Comparison of ENCODE assay signal across 1 cellular context in the genomic region with DNA sequence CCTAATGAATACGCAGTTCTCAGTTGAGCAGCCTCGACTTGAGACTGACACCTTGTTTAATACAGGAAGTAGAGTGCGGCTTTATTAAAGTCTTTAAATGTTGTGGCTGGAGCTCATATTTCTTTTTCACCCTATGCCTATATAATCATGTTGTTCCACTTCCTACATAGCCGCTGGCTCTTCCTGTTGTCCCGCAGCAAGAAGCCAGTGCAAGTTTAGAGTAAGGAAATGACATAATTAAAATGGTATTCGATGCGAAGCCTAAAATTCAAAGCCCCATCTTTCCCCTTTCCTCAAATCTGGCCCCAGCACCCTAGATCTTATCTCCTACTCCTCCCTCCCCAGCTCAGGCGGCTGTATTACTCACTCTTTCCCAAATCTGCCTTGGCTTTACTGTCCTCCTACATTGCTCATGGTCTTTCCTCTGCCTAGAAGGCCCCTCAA.
TF ChIP-seq lines count a peak whose summit lies in the region.

No MANE protein-coding gene starts in this region.

TF ChIP-seq in SK-N-SH, 30 proteins besides CTCF, POLR2A, EP300 and RAD21 (continued from another document):
- TF ChIP-seq SIN3A (IDR thresholded peaks at IDR 0.05; ENCODE audit: borderline replicate concordance, low read depth, low read length) (0 out of 2 replicates have a peak, but pooled peaks have one; percentile 28), MXI1 (IDR thresholded peaks at IDR 0.05; ENCODE audit: low read depth, low read length) (no peak), POLR2AphosphoS5 (IDR thresholded peaks at IDR 0.05; ENCODE audit: low read depth, low read length) (no peak), EZH2phosphoT487 (IDR thresholded peaks at IDR 0.05; ENCODE audit: borderline replicate concordance, low read depth) (no peak), RCOR1 (IDR thresholded peaks at IDR 0.05; ENCODE audit: low read length) (no peak), RFX5 (IDR thresholded peaks at IDR 0.05; ENCODE audit: low read length) (no peak), FOXJ3 (CRISPR knock-in tag; IDR thresholded peaks at IDR 0.05) (no peak), YY1 (IDR thresholded peaks at IDR 0.05; ENCODE audit: low read depth) (no peak), SMC3 (IDR thresholded peaks at IDR 0.05; ENCODE audit: low read depth, low read length) (no peak)
- TF ChIP-seq, protein P1, sequence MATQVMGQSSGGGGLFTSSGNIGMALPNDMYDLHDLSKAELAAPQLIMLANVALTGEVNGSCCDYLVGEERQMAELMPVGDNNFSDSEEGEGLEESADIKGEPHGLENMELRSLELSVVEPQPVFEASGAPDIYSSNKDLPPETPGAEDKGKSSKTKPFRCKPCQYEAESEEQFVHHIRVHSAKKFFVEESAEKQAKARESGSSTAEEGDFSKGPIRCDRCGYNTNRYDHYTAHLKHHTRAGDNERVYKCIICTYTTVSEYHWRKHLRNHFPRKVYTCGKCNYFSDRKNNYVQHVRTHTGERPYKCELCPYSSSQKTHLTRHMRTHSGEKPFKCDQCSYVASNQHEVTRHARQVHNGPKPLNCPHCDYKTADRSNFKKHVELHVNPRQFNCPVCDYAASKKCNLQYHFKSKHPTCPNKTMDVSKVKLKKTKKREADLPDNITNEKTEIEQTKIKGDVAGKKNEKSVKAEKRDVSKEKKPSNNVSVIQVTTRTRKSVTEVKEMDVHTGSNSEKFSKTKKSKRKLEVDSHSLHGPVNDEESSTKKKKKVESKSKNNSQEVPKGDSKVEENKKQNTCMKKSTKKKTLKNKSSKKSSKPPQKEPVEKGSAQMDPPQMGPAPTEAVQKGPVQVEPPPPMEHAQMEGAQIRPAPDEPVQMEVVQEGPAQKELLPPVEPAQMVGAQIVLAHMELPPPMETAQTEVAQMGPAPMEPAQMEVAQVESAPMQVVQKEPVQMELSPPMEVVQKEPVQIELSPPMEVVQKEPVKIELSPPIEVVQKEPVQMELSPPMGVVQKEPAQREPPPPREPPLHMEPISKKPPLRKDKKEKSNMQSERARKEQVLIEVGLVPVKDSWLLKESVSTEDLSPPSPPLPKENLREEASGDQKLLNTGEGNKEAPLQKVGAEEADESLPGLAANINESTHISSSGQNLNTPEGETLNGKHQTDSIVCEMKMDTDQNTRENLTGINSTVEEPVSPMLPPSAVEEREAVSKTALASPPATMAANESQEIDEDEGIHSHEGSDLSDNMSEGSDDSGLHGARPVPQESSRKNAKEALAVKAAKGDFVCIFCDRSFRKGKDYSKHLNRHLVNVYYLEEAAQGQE (IDR thresholded peaks at IDR 0.05; ENCODE audit: low read depth, low read length): 0 out of 2 replicates have a peak, but pooled peaks have one; percentile 18
- TF ChIP-seq, protein P2, sequence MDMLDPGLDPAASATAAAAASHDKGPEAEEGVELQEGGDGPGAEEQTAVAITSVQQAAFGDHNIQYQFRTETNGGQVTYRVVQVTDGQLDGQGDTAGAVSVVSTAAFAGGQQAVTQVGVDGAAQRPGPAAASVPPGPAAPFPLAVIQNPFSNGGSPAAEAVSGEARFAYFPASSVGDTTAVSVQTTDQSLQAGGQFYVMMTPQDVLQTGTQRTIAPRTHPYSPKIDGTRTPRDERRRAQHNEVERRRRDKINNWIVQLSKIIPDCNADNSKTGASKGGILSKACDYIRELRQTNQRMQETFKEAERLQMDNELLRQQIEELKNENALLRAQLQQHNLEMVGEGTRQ (IDR thresholded peaks at IDR 0.05; ENCODE audit: borderline replicate concordance, low read depth, low read length): no peak
- TF ChIP-seq, protein P3, sequence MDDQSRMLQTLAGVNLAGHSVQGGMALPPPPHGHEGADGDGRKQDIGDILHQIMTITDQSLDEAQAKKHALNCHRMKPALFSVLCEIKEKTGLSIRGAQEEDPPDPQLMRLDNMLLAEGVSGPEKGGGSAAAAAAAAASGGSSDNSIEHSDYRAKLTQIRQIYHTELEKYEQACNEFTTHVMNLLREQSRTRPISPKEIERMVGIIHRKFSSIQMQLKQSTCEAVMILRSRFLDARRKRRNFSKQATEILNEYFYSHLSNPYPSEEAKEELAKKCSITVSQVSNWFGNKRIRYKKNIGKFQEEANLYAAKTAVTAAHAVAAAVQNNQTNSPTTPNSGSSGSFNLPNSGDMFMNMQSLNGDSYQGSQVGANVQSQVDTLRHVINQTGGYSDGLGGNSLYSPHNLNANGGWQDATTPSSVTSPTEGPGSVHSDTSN (IDR thresholded peaks at IDR 0.05): peak; percentile 46; the same call in 1 of the 2 replicates
